In genomic region chr22:20204821-20205220, GRCh38 we compare ENCODE assay signal across 1 cellular context.
TF ChIP-seq lines count a peak whose summit lies in the region.

No MANE protein-coding gene starts in this region.

TF ChIP-seq in H1, 55 proteins besides CTCF, POLR2A, EP300 and RAD21:
- no peak for TF ChIP-seq RFX5 (IDR thresholded peaks at IDR 0.05; ENCODE audit: borderline replicate concordance, low read depth, low read length)
- TF ChIP-seq SIX5 (IDR thresholded peaks at IDR 0.05; ENCODE audit: low read depth, low read length), result no peak
- no peak for TF ChIP-seq ASH2L (IDR thresholded peaks at IDR 0.05; ENCODE audit: low read length)
- no peak for TF ChIP-seq SIN3A (conservative IDR thresholded peaks at IDR 0.05 in 1 of 2, IDR thresholded peaks at IDR 0.05 in 1 of 2; ENCODE audit: low read depth in 1 of 2, low read length in 2 of 2)
- TF ChIP-seq BCL11A (IDR thresholded peaks at IDR 0.05; ENCODE audit: low read depth in 2 of 2, low read length in 2 of 2), result no peak
- no peak for TF ChIP-seq YY1 (IDR thresholded peaks at IDR 0.05; ENCODE audit: low read depth, low read length)
- no peak for TF ChIP-seq NRF1 (IDR thresholded peaks at IDR 0.05; ENCODE audit: low read depth, low read length)
- no peak for TF ChIP-seq EGR1 (IDR thresholded peaks at IDR 0.05; ENCODE audit: borderline replicate concordance, low read depth, low read length)
- no peak for TF ChIP-seq CHD7 (IDR thresholded peaks at IDR 0.05; ENCODE audit: insufficient replicate concordance, low read length)
- TF ChIP-seq RBBP5 (IDR thresholded peaks at IDR 0.05; ENCODE audit: borderline replicate concordance, low read depth, low read length), result no peak
- TF ChIP-seq SP4 (IDR thresholded peaks at IDR 0.05; ENCODE audit: low read length), result no peak
- TF ChIP-seq SP1 (IDR thresholded peaks at IDR 0.05; ENCODE audit: low read depth, low read length), result no peak
- no peak for TF ChIP-seq HDAC2 (IDR thresholded peaks at IDR 0.05; ENCODE audit: borderline replicate concordance in 1 of 2, low read depth in 2 of 2, low read length in 2 of 2)
- no peak for TF ChIP-seq RXRA (IDR thresholded peaks at IDR 0.05; ENCODE audit: insufficient read depth, low read depth, low read length)
- TF ChIP-seq POU5F1 (IDR thresholded peaks at IDR 0.05; ENCODE audit: low read depth, low read length), result no peak
